In genomic region chr10:95782274-95782830, GRCh38 we compare ENCODE assay signal across 27 cellular contexts. TPM values are rescaled to one million over a fixed set of nuclear protein-coding genes. Genes with fewer than 3 reads are reported as not detected.
A peak's percentile ranks its signal among the peaks of the same experiment; 100 is the strongest.
DNase-seq lines count a peak whose midpoint lies in the region; ATAC-seq and TF ChIP-seq lines count a peak whose summit lies in the region.
"Had no signal": no experiment of that assay in that cellular context is flagged by ENCODE, and none has a peak within 500 bp of the region (broad histone marks: within the 10 kb centered on the region; RNA-seq: fewer than 3 reads in every experiment).

No MANE protein-coding gene starts in this region.

- peak overlapping the region; percentile 3; the same call in 1 of the 2 replicates for H3K27ac ChIP-seq in HL-60 (replicated peaks)
- H3K27ac ChIP-seq: epithelial cell of prostate, GM23248, hepatocyte, prostate gland, testis had no signal

- TF ChIP-seq CTCF in HL-60 (IDR thresholded peaks at IDR 0.05; ENCODE audit: insufficient read depth, low read length) (no peak), GM10248 (IDR thresholded peaks at IDR 0.05; ENCODE audit: control extremely low read depth, extremely low read depth, low read depth, missing control alignments) (no peak)

- peak overlapping the region; percentile 88 to 98 (median 97) for H3K27ac Mint-ChIP-seq in naive B cell
- H3K27ac Mint-ChIP-seq: activated naive CD4-positive, alpha-beta T cell treated with anti-CD3 and anti-CD28 coated beads, Interleukin-2, amount 50 U/mL, for 24 hours; CD8-positive, alpha-beta T cell; HFFc6 had no signal

- DNase-seq in CD1c-positive myeloid dendritic cell (ENCODE audit: extremely low spot score) = peak; percentile 80
- peak in 1 of 2 experiments; percentile 27 for DNase-seq in HL-60 (ENCODE audit: low read depth in 1 of 2, low spot score in 1 of 2)
- DNase-seq in SKM-1 (lab: John Stamatoyannopoulos, UW; ENCODE audit: unreplicated experiment) = peak; percentile 34
- DNase-seq in naive B cell = peak; percentile 56
- DNase-seq in C1 segment of cervical spinal cord (lab: John Stamatoyannopoulos, UW) = no peak
- no peak for DNase-seq in GM10248 (ENCODE audit: extremely low spot score)
- DNase-seq: activated CD4-positive, CD25-positive, alpha-beta regulatory T cell; activated T-cell treated with anti-CD3 and anti-CD28 coated beads, Interleukin-2, amount 50 U/mL, for 48 hours; CD8-positive, alpha-beta T cell; foreskin fibroblast; GM23248; HFFc6; left ventricle myocardium superior; midbrain; NCI-H1105 treated with DMSO at 0.1 percent for 48 hours; NCI-H2081 treated with DMSO at 0.1 percent for 48 hours; NCI-H82; Peyer's patch; T-helper 9 cell; testis had no signal

- H3K4me3 ChIP-seq in HL-60 (replicated peaks; ENCODE audit: insufficient read depth, low read length) = no peak overlapping the region
- H3K4me3 ChIP-seq: GM23248, hepatocyte, Peyer's patch, prostate gland, testis had no signal

- CTCF ChIA-PET in GM10248 (lab: Yijun Ruan, JAX) = interaction anchor here (1.0 to 6.2 kb wide), 9 partner anchors 10 to 88 kb away, joined by 3 to 82 read pairs (median 6); partner anchors contain the start of genes ENTPD1 and TCTN3

- H3K9me3 Mint-ChIP-seq in naive B cell = peaks cover 0 to 5% (median 1%) of the 10 kb centered on the region in 7 donors
- H3K9me3 Mint-ChIP-seq: CD8-positive, alpha-beta T cell; central memory CD8-positive, alpha-beta T cell had no signal

- H3K27me3 ChIP-seq in HL-60 (ENCODE audit: insufficient read depth, poor library complexity, severe bottlenecking) = no peaks in the 10 kb centered on the region
- H3K27me3 ChIP-seq: hepatocyte, Peyer's patch, testis had no signal

- H3K4me1 Mint-ChIP-seq in naive B cell = peaks cover 62 to 85% (median 81%) of the 10 kb centered on the region in 3 donors
- H3K4me1 Mint-ChIP-seq: activated naive CD4-positive, alpha-beta T cell treated with anti-CD3 and anti-CD28 coated beads, Interleukin-2, amount 50 U/mL, for 24 hours; central memory CD8-positive, alpha-beta T cell had no signal

- POLR2A ChIA-PET in GM10248 (lab: Yijun Ruan, JAX) = interaction anchor here (0.9 to 5.9 kb wide), 3 partner anchors 25 to 55 kb away, joined by 3 to 47 read pairs (median 4); partner anchors contain the start of gene ENTPD1

- H3K27me3 Mint-ChIP-seq in naive B cell = no peaks in the 10 kb centered on the region

- H3K36me3 Mint-ChIP-seq in naive B cell = peaks cover 10 to 14% of the 10 kb centered on the region in 2 donors
- H3K36me3 Mint-ChIP-seq: CD8-positive, alpha-beta T cell had no signal

- ATAC-seq in naive B cell (ENCODE audit: low read depth in 2 of 2) (peak; percentile 60 to 64), HG02884 (IDR thresholded peaks at IDR 0.05; ENCODE audit: unreplicated experiment) (no peak), GM19455 (IDR thresholded peaks at IDR 0.05; ENCODE audit: unreplicated experiment) (no peak)
- ATAC-seq: CD8-positive, alpha-beta T cell; left ventricle myocardium superior had no signal

- peak overlapping the region in 5 of 8 donors; percentile 9 to 70 (median 65) for H3K4me3 Mint-ChIP-seq in naive B cell
- H3K4me3 Mint-ChIP-seq: activated naive CD4-positive, alpha-beta T cell treated with anti-CD3 and anti-CD28 coated beads, Interleukin-2, amount 50 U/mL, for 24 hours; CD8-positive, alpha-beta T cell; central memory CD8-positive, alpha-beta T cell; HFFc6 had no signal

RNA-seq across cellular contexts. Expression of gene ENTPD1, which starts 26.4 kb away (rescaled TPM):
- 10 to 100 TPM; 39.0 to 59.2 (median 48.9) TPM for polyA plus RNA-seq in naive B cell (ENCODE audit: low read depth in 6 of 6)

Comparison
In these comparisons a context has a peak if more than half of its experiments do, and no peak if none do; other contexts are left out.
1. DNase-seq: peak in CD1c-positive myeloid dendritic cell (single experiment), SKM-1 (single experiment) and naive B cell (single experiment); none in C1 segment of cervical spinal cord (0 of 14) and GM10248 (single experiment).
2. ATAC-seq: peak in naive B cell (2 of 2); none in HG02884 (single experiment) and GM19455 (single experiment).